In the genomic region with DNA sequence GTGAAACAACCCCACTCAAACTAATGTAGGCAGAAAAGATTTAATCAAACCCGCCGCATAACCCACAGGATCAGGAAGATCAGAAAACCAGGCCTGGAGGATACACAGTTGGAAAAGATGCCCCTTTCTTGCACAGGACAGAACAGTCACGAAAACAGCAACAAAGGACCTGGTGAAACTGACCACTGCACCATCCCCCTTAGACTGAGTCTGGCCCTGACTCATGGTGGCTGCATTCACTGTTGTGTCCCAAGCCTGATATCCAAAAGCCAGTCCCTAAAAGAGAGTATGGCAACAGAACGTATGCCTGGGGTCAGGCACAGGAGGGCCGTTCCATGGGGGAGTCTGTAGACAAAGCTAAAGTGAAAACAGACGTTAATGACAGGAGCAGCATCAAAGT, we compare ENCODE assay signal across 14 cellular contexts.
A peak's percentile ranks its signal among the peaks of the same experiment; 100 is the strongest.
DNase-seq lines count a peak whose midpoint lies in the region; ATAC-seq and TF ChIP-seq lines count a peak whose summit lies in the region.
"Had no signal": no experiment of that assay in that cellular context is flagged by ENCODE, and none has a peak within 500 bp of the region (broad histone marks: within the 10 kb centered on the region; RNA-seq: fewer than 3 reads in every experiment).

No MANE protein-coding gene starts in this region.

- no peaks in the 10 kb centered on the region for H3K9me3 Mint-ChIP-seq in GM23338
- H3K9me3 Mint-ChIP-seq in endodermal cell: peaks cover 7% of the 10 kb centered on the region
- peaks cover 5% of the 10 kb centered on the region for H3K9me3 Mint-ChIP-seq in stimulated activated memory B cell treated with anti-CD40 and anti-IgM and Interleukin-4, amounts not matched to agents 10 μg/mL and 1 μg/mL and 100 μg/mL, for 72 hours

- H3K27me3 Mint-ChIP-seq in GM23338 (ENCODE audit: insufficient read depth, low read depth, poor library complexity): no peaks in the 10 kb centered on the region
- H3K27me3 Mint-ChIP-seq in endodermal cell (ENCODE audit: insufficient read depth): peaks cover 2% of the 10 kb centered on the region
- no peaks in the 10 kb centered on the region for H3K27me3 Mint-ChIP-seq in stimulated activated memory B cell treated with anti-CD40 and anti-IgM and Interleukin-4, amounts not matched to agents 10 μg/mL and 1 μg/mL and 100 μg/mL, for 72 hours
- H3K27me3 Mint-ChIP-seq: CD4-positive, CD25-positive, alpha-beta regulatory T cell had no signal

- H3K4me1 ChIP-seq in GM23338 (ENCODE audit: insufficient read depth) (peaks cover 18% of the 10 kb centered on the region), endodermal cell (ENCODE audit: control insufficient read depth, insufficient read depth, low read length) (no peaks in the 10 kb centered on the region), mesodermal cell (ENCODE audit: control insufficient read depth, insufficient read depth, low read length, poor library complexity, severe bottlenecking) (peaks cover 16% of the 10 kb centered on the region), SK-N-SH (ENCODE audit: control insufficient read depth in 1 of 2, insufficient read depth in 2 of 2, low read depth in 1 of 2, low read length in 1 of 2) (peaks cover 0 to 7% of the 10 kb centered on the region in 2 experiments; a peak in 1 of 4 replicates)
- H3K4me1 ChIP-seq: BLaER1 treated with 17β-estradiol and CSF1 and Interleukin-3, amounts not matched to agents 10 nM and 100 nM had no signal

- H2AFZ ChIP-seq in GM23338 (peak overlapping the region; percentile 66; the same call in 1 of the 2 replicates), SK-N-SH (ENCODE audit: low read depth) (no peak overlapping the region)

- CTCF ChIA-PET in SK-N-SH (lab: Yijun Ruan, JAX): interaction anchor here (0.6 kb wide), 1 partner anchor 624 kb away, joined by 3 read pairs; no protein-coding TSS in a partner anchor

- no peak for TF ChIP-seq CTCF in GM23338 (conservative IDR thresholded peaks at IDR 0.05; ENCODE audit: low read depth in 2 of 2)
- no peak for TF ChIP-seq CTCF in endodermal cell (conservative IDR thresholded peaks at IDR 0.05)
- TF ChIP-seq CTCF in SK-N-SH (IDR thresholded peaks at IDR 0.05): no peak

- H3K9me2 ChIP-seq in GM23338 (ENCODE audit: insufficient read depth): peaks cover 7% of the 10 kb centered on the region; the same call in 1 of the 2 replicates
- H3K9me2 ChIP-seq in SK-N-SH: no peaks in the 10 kb centered on the region

- no peak for TF ChIP-seq EP300 in SK-N-SH (IDR thresholded peaks at IDR 0.05; ENCODE audit: borderline replicate concordance in 1 of 2, low read depth in 1 of 2, low read length in 1 of 2)

- peak overlapping the region; percentile 5; the same call in 1 of the 2 replicates for H3K27ac Mint-ChIP-seq in GM23338
- H3K27ac Mint-ChIP-seq in endodermal cell: no peak overlapping the region
- H3K27ac Mint-ChIP-seq in stimulated activated memory B cell treated with anti-CD40 and anti-IgM and Interleukin-4, amounts not matched to agents 10 μg/mL and 1 μg/mL and 100 μg/mL, for 72 hours: no peak overlapping the region
- H3K27ac Mint-ChIP-seq: CD4-positive, CD25-positive, alpha-beta regulatory T cell had no signal

- H3K36me3 ChIP-seq in GM23338 (ENCODE audit: insufficient read depth) (no peaks in the 10 kb centered on the region), endodermal cell (ENCODE audit: control insufficient read depth, insufficient read depth, low read length) (no peaks in the 10 kb centered on the region), mesodermal cell (ENCODE audit: control insufficient read depth, insufficient read depth, low read length) (no peaks in the 10 kb centered on the region), SK-N-SH (replicated peaks in 1 of 2; ENCODE audit: control insufficient read depth in 1 of 2, insufficient read depth in 2 of 2, low read length in 1 of 2) (no peaks in the 10 kb centered on the region)
- H3K36me3 ChIP-seq: BLaER1 treated with 17β-estradiol and CSF1 and Interleukin-3, amounts not matched to agents 10 nM and 100 nM had no signal

- DNase-seq in GM23338 (ENCODE audit: low spot score) (no peak), endodermal cell (peak; percentile 44), nucleus accumbens (lab: John Stamatoyannopoulos, UW) (no peak), SK-N-SH (no peak)
- DNase-seq: ACHN; Calu3; CD4-positive, CD25-positive, alpha-beta regulatory T cell; DMS 273 treated with DMSO at 0.1 percent for 48 hours had no signal

- no peak overlapping the region for H3K9ac ChIP-seq in endodermal cell (ENCODE audit: extremely low read depth, low read length, poor library complexity, severe bottlenecking)
- no peak overlapping the region for H3K9ac ChIP-seq in SK-N-SH
- H3K9ac ChIP-seq: BLaER1 treated with 17β-estradiol and CSF1 and Interleukin-3, amounts not matched to agents 10 nM and 100 nM had no signal

- H3K27ac ChIP-seq in GM23338 (ENCODE audit: low read depth) (no peak overlapping the region), endodermal cell (ENCODE audit: low read depth, low read length) (no peak overlapping the region), mesodermal cell (ENCODE audit: low read depth, low read length, severe bottlenecking) (peak overlapping the region; percentile 77), SK-N-SH (ENCODE audit: low read depth in 2 of 2, low read length in 1 of 2) (no peak overlapping the region)
- H3K27ac ChIP-seq: BLaER1 treated with 17β-estradiol and CSF1 and Interleukin-3, amounts not matched to agents 10 nM and 100 nM; HL-60 had no signal

- no peaks in the 10 kb centered on the region for H4K20me1 ChIP-seq in GM23338 (replicated peaks; ENCODE audit: insufficient read depth)
- H4K20me1 ChIP-seq in SK-N-SH (ENCODE audit: insufficient read depth): no peaks in the 10 kb centered on the region
- H4K20me1 ChIP-seq: BLaER1 treated with 17β-estradiol and CSF1 and Interleukin-3, amounts not matched to agents 10 nM and 100 nM had no signal

- H3K36me3 Mint-ChIP-seq in GM23338 (ENCODE audit: low read depth) (no peaks in the 10 kb centered on the region), endodermal cell (ENCODE audit: low read depth) (no peaks in the 10 kb centered on the region)
- H3K36me3 Mint-ChIP-seq in stimulated activated memory B cell treated with anti-CD40 and anti-IgM and Interleukin-4, amounts not matched to agents 10 μg/mL and 1 μg/mL and 100 μg/mL, for 72 hours: no peaks in the 10 kb centered on the region
- H3K36me3 Mint-ChIP-seq: CD4-positive, CD25-positive, alpha-beta regulatory T cell had no signal

- WGBS in endodermal cell (ENCODE audit: insufficient coverage in 1 of 2, insufficient read length in 1 of 2), 2 experiments: 84 to 91% methylated on average over 3 to 6 of the region's 6 CpGs
- WGBS in mesodermal cell (ENCODE audit: insufficient coverage in 2 of 2), 2 experiments: 78 to 88% methylated on average over 3 to 6 of the region's 6 CpGs
- WGBS in SK-N-SH (ENCODE audit: low lambda C conversion rate): 71% methylated on average over 6 of the region's 6 CpGs

- H3K4me1 Mint-ChIP-seq in GM23338 (peaks cover 38% of the 10 kb centered on the region), endodermal cell (peaks cover 20% of the 10 kb centered on the region)
- no peaks in the 10 kb centered on the region for H3K4me1 Mint-ChIP-seq in stimulated activated memory B cell treated with anti-CD40 and anti-IgM and Interleukin-4, amounts not matched to agents 10 μg/mL and 1 μg/mL and 100 μg/mL, for 72 hours
- H3K4me1 Mint-ChIP-seq: CD4-positive, CD25-positive, alpha-beta regulatory T cell had no signal

- H3K4me3 ChIP-seq in GM23338 (no peak overlapping the region), endodermal cell (ENCODE audit: low read length) (no peak overlapping the region), mesodermal cell (ENCODE audit: extremely low read depth, insufficient read depth, low read length, poor library complexity, severe bottlenecking) (no peak overlapping the region), SK-N-SH (ENCODE audit: low read depth in 2 of 2, low read length in 1 of 2) (no peak overlapping the region)
- H3K4me3 ChIP-seq: BLaER1 treated with 17β-estradiol and CSF1 and Interleukin-3, amounts not matched to agents 10 nM and 100 nM had no signal

- H3K27me3 ChIP-seq in GM23338 (ENCODE audit: insufficient read depth): no peaks in the 10 kb centered on the region
- peaks cover 22% of the 10 kb centered on the region for H3K27me3 ChIP-seq in endodermal cell (ENCODE audit: control insufficient read depth, insufficient read depth, low read length, poor library complexity, severe bottlenecking)
- no peaks in the 10 kb centered on the region for H3K27me3 ChIP-seq in SK-N-SH (ENCODE audit: insufficient read depth)
- H3K27me3 ChIP-seq: BLaER1 treated with 17β-estradiol and CSF1 and Interleukin-3, amounts not matched to agents 10 nM and 100 nM had no signal

- H3K79me2 ChIP-seq in GM23338 (replicated peaks; ENCODE audit: insufficient read depth) (no peaks in the 10 kb centered on the region), SK-N-SH (ENCODE audit: insufficient read depth) (no peaks in the 10 kb centered on the region)

- POLR2A ChIA-PET in SK-N-SH (lab: Yijun Ruan, JAX): no interaction called here

- H3F3A ChIP-seq in GM23338 (replicated peaks; ENCODE audit: low read depth): no peaks in the 10 kb centered on the region
- H3F3A ChIP-seq in SK-N-SH (replicated peaks; ENCODE audit: insufficient read depth): no peaks in the 10 kb centered on the region

- H3K9me3 ChIP-seq in endodermal cell (ENCODE audit: control insufficient read depth, low read length): peaks cover 17% of the 10 kb centered on the region
- H3K9me3 ChIP-seq in mesodermal cell (ENCODE audit: control insufficient read depth, low read length): no peaks in the 10 kb centered on the region
- no peaks in the 10 kb centered on the region for H3K9me3 ChIP-seq in SK-N-SH
- H3K9me3 ChIP-seq: BLaER1 treated with 17β-estradiol and CSF1 and Interleukin-3, amounts not matched to agents 10 nM and 100 nM had no signal

- no peak overlapping the region for H3K4me3 Mint-ChIP-seq in GM23338
- no peak overlapping the region for H3K4me3 Mint-ChIP-seq in endodermal cell
- no peak overlapping the region for H3K4me3 Mint-ChIP-seq in stimulated activated memory B cell treated with anti-CD40 and anti-IgM and Interleukin-4, amounts not matched to agents 10 μg/mL and 1 μg/mL and 100 μg/mL, for 72 hours
- H3K4me3 Mint-ChIP-seq: CD4-positive, CD25-positive, alpha-beta regulatory T cell had no signal

- H3K4me2 ChIP-seq in GM23338 (no peak overlapping the region), SK-N-SH (no peak overlapping the region)
- H3K4me2 ChIP-seq: BLaER1 treated with 17β-estradiol and CSF1 and Interleukin-3, amounts not matched to agents 10 nM and 100 nM had no signal

- ATAC-seq in GM23338: no peak
- peak; percentile 20 for ATAC-seq in stimulated activated memory B cell treated with anti-CD40 and anti-IgM and Interleukin-4, amounts not matched to agents 10 μg/mL and 1 μg/mL and 100 μg/mL, for 72 hours
- ATAC-seq in HG03159 (IDR thresholded peaks at IDR 0.05; ENCODE audit: unreplicated experiment): no peak
- ATAC-seq: HCT116 had no signal

- no peak for TF ChIP-seq RAD21 in SK-N-SH (IDR thresholded peaks at IDR 0.05; ENCODE audit: low read length)

TF ChIP-seq in GM23338, 12 proteins besides CTCF, POLR2A, EP300 and RAD21 (continues in another document):
- no peak for TF ChIP-seq NANOG (IDR thresholded peaks at IDR 0.05; ENCODE audit: borderline replicate concordance)
- TF ChIP-seq EZH2 (IDR thresholded peaks at IDR 0.05; ENCODE audit: low read depth, unreplicated experiment): no peak

TF ChIP-seq in SK-N-SH, 30 proteins besides CTCF, POLR2A, EP300 and RAD21:
- no peak for TF ChIP-seq CHD2 (IDR thresholded peaks at IDR 0.05; ENCODE audit: low read length, partially characterized antibody)
